In the genomic region with DNA sequence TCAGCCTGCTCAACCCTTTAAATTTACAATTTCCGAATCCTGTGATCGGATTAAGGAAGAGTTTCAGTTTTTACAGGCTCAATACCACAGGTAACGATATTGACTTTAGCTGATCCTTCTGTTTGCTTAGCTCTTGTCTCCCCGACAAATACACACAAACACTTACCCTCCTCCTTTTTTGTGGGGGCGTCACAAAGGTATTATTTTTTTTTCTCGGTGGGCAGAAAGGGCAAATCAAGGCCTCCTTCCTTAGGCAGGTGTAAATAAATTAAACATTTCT, we compare ENCODE assay signal across 9 cellular contexts. TPM values are rescaled to one million over a fixed set of nuclear protein-coding genes. Genes with fewer than 3 reads are reported as not detected.
DNase-seq lines count a peak whose midpoint lies in the region; ATAC-seq and TF ChIP-seq lines count a peak whose summit lies in the region.
"Had no signal": no experiment of that assay in that cellular context is flagged by ENCODE, and none has a peak within 500 bp of the region (broad histone marks: within the 10 kb centered on the region; RNA-seq: fewer than 3 reads in every experiment).

No MANE protein-coding gene starts in this region.

- H3K4me3 ChIP-seq in adipocyte (ENCODE audit: low read length), result peak overlapping the region; percentile 94
- H3K4me3 ChIP-seq in right lobe of liver, result peak overlapping the region; percentile 72 to 83 (median 82)
- H3K4me3 ChIP-seq in upper lobe of left lung, result peak overlapping the region; percentile 68 to 98 (median 87)

- WGBS in right lobe of liver (ENCODE audit: insufficient coverage, low coverage, low lambda C conversion rate, missing lambda C conversion rate), result 7% methylated on average over 6 of the region's 6 CpGs
- WGBS in upper lobe of left lung, 2 donors, result 10 to 14% methylated on average over 6 of the region's 6 CpGs

- TF ChIP-seq EP300 in upper lobe of left lung (IDR thresholded peaks at IDR 0.05), result no peak

- peak overlapping the region; percentile 79 for H3K27ac Mint-ChIP-seq in activated naive CD4-positive, alpha-beta T cell treated with anti-CD3 and anti-CD28 coated beads for 36 hours

- H3K27ac ChIP-seq in right lobe of liver (peak overlapping the region; percentile 88 to 95 (median 93)), upper lobe of left lung (peak overlapping the region; percentile 93 to 97 (median 95))

- H3K4me3 Mint-ChIP-seq in activated naive CD4-positive, alpha-beta T cell treated with anti-CD3 and anti-CD28 coated beads for 36 hours, result peak overlapping the region; percentile 80
- H3K4me3 Mint-ChIP-seq: central memory CD8-positive, alpha-beta T cell had no signal

- H3K4me1 ChIP-seq in adipocyte (ENCODE audit: control insufficient read depth, insufficient read depth, low read length) (peaks cover 13% of the 10 kb centered on the region), right lobe of liver (peaks cover 0 to 7% (median 0%) of the 10 kb centered on the region in 4 donors), upper lobe of left lung (peaks cover 21 to 35% (median 30%) of the 10 kb centered on the region in 4 donors)

- CTCF ChIA-PET in activated naive CD4-positive, alpha-beta T cell treated with anti-CD3 and anti-CD28 coated beads for 36 hours (lab: Charles Lee), result interaction anchor here (0.6 to 0.8 kb wide), 2 partner anchors 41 to 144 kb away, joined by 3 to 4 read pairs; no protein-coding TSS in a partner anchor

- no peak for DNase-seq in activated naive CD4-positive, alpha-beta T cell treated with anti-CD3 and anti-CD28 coated beads for 36 hours
- DNase-seq in activated naive CD4-positive, alpha-beta T cell treated with anti-CD3 and anti-CD28 coated beads, Interleukin-2, amount 50 U/mL, for 16 hours, result no peak
- DNase-seq in adipocyte (ENCODE audit: low read depth), result no peak
- no peak for DNase-seq in right lobe of liver
- no peak for DNase-seq in upper lobe of left lung
- no peak for DNase-seq in pons (ENCODE audit: low spot score)

- peaks cover 45% of the 10 kb centered on the region for H3K4me1 Mint-ChIP-seq in activated naive CD4-positive, alpha-beta T cell treated with anti-CD3 and anti-CD28 coated beads for 36 hours (ENCODE audit: low read depth)

- H3K9me3 ChIP-seq in adipocyte (ENCODE audit: control insufficient read depth, low read length) (no peaks in the 10 kb centered on the region), right lobe of liver (no peaks in the 10 kb centered on the region), upper lobe of left lung (no peaks in the 10 kb centered on the region)

- TF ChIP-seq POLR2A in right lobe of liver (IDR thresholded peaks at IDR 0.05), result no peak
- TF ChIP-seq POLR2A in upper lobe of left lung (IDR thresholded peaks at IDR 0.05), result no peak

- H3K9ac ChIP-seq in adipocyte (ENCODE audit: low read length), result peak overlapping the region; percentile 90

- intact Hi-C loops in activated naive CD4-positive, alpha-beta T cell treated with anti-CD3 and anti-CD28 coated beads for 36 hours (cut with micrococcal nuclease), result loop anchor here (5.0 to 10.0 kb wide), 6 partner anchors 114 to 1541 kb away; a partner anchor contains a TSS
- intact Hi-C loops in right lobe of liver (cut with DNase I), result no loop called here

- no peak for TF ChIP-seq CTCF in right lobe of liver (IDR thresholded peaks at IDR 0.05)
- TF ChIP-seq CTCF in upper lobe of left lung (IDR thresholded peaks at IDR 0.05), result no peak

- H3K36me3 ChIP-seq in adipocyte (ENCODE audit: control insufficient read depth, insufficient read depth, low read length, severe bottlenecking) (no peaks in the 10 kb centered on the region), right lobe of liver (no peaks in the 10 kb centered on the region), upper lobe of left lung (no peaks in the 10 kb centered on the region)

- ATAC-seq in right lobe of liver, result no peak
- no peak for ATAC-seq in upper lobe of left lung (ENCODE audit: low FRiP score in 2 of 2)
- ATAC-seq in GM21619 (IDR thresholded peaks at IDR 0.05; ENCODE audit: unreplicated experiment), result no peak
- ATAC-seq in GM19397 (IDR thresholded peaks at IDR 0.05; ENCODE audit: unreplicated experiment), result no peak

- peaks cover 6% of the 10 kb centered on the region for H3K36me3 Mint-ChIP-seq in activated naive CD4-positive, alpha-beta T cell treated with anti-CD3 and anti-CD28 coated beads for 36 hours (ENCODE audit: low read depth)

- H3K27me3 ChIP-seq in adipocyte (replicated peaks; ENCODE audit: control insufficient read depth, insufficient read depth, low read length), result no peaks in the 10 kb centered on the region
- H3K27me3 ChIP-seq in right lobe of liver, result no peaks in the 10 kb centered on the region
- no peaks in the 10 kb centered on the region for H3K27me3 ChIP-seq in upper lobe of left lung

- peaks cover 4% of the 10 kb centered on the region for H3K27me3 Mint-ChIP-seq in activated naive CD4-positive, alpha-beta T cell treated with anti-CD3 and anti-CD28 coated beads for 36 hours (ENCODE audit: low read depth)
- H3K27me3 Mint-ChIP-seq: central memory CD8-positive, alpha-beta T cell had no signal

- H3K9me3 Mint-ChIP-seq in activated naive CD4-positive, alpha-beta T cell treated with anti-CD3 and anti-CD28 coated beads for 36 hours, result no peaks in the 10 kb centered on the region
- H3K9me3 Mint-ChIP-seq: central memory CD8-positive, alpha-beta T cell had no signal

RNA-seq across cellular contexts. Expression of a gene that starts 1.9 kb away (rescaled TPM):
- total RNA-seq in activated naive CD4-positive, alpha-beta T cell treated with anti-CD3 and anti-CD28 coated beads for 36 hours, result 10 to 100 TPM; 11.2 to 13.1 TPM
- 1 to 10 TPM; 2.9 to 8.3 (median 5.7) TPM for total RNA-seq in right lobe of liver
- total RNA-seq in upper lobe of left lung, result 100 to 1,000 TPM in 1 of 6 donors, 10 to 100 TPM in 5; 37.7 to 152 (median 46.7) TPM
